Comparison of ENCODE assay signal across 1 cellular context in genomic region chr2:8515864-8516533, GRCh38.
A peak's percentile ranks its signal among the peaks of the same experiment; 100 is the strongest.
TF ChIP-seq lines count a peak whose summit lies in the region.

No MANE protein-coding gene starts in this region.

TF ChIP-seq in GM12878, 131 proteins besides CTCF, POLR2A, EP300 and RAD21 (continued from another document):
- TF ChIP-seq PBX3 (IDR thresholded peaks at IDR 0.05; ENCODE audit: insufficient replicate concordance, low read depth, low read length): peak; percentile 10
- no peak for TF ChIP-seq GABPA (IDR thresholded peaks at IDR 0.05; ENCODE audit: low read depth)
- TF ChIP-seq ESRRA (IDR thresholded peaks at IDR 0.05; ENCODE audit: low read length): 0 out of 2 replicates have a peak, but pooled peaks have one; percentile 41
- no peak for TF ChIP-seq JUND (IDR thresholded peaks at IDR 0.05; ENCODE audit: low read depth, low read length)
- peak; percentile 20 for TF ChIP-seq SP1 (IDR thresholded peaks at IDR 0.05; ENCODE audit: low read depth, low read length)
- TF ChIP-seq IRF4 (IDR thresholded peaks at IDR 0.05; ENCODE audit: low read depth, low read length): peak; percentile 37; the same call in 1 of the 2 replicates
- TF ChIP-seq MXI1 (IDR thresholded peaks at IDR 0.05; ENCODE audit: low read depth, low read length): peak; percentile 8; the same call in 1 of the 2 replicates
- TF ChIP-seq CEBPZ (IDR thresholded peaks at IDR 0.05; ENCODE audit: low read depth, low read length): no peak
- TF ChIP-seq MLLT1 (IDR thresholded peaks at IDR 0.05): peak; percentile 45; the same call in 1 of the 2 replicates
- no peak for TF ChIP-seq ASH2L (IDR thresholded peaks at IDR 0.05; ENCODE audit: borderline replicate concordance, low read depth)
- no peak for TF ChIP-seq RCOR1 (conservative IDR thresholded peaks at IDR 0.05; ENCODE audit: low read depth, low read length)
- TF ChIP-seq BACH1 (IDR thresholded peaks at IDR 0.05; ENCODE audit: borderline replicate concordance): no peak
- no peak for TF ChIP-seq ZNF592 (IDR thresholded peaks at IDR 0.05)
- no peak for TF ChIP-seq PRDM15 (CRISPR knock-in tag; IDR thresholded peaks at IDR 0.05)
- no peak for TF ChIP-seq BMI1 (IDR thresholded peaks at IDR 0.05; ENCODE audit: borderline replicate concordance)
- TF ChIP-seq EGR1 (IDR thresholded peaks at IDR 0.05; ENCODE audit: borderline replicate concordance in 1 of 2, low read depth in 2 of 2, low read length in 2 of 2): 0 out of 3 replicates have a peak, but pooled peaks of 1 of the 2 experiments have one; percentile 31
- TF ChIP-seq RB1 (IDR thresholded peaks at IDR 0.05; ENCODE audit: borderline replicate concordance): peak; percentile 67; the same call in 1 of the 2 replicates
- no peak for TF ChIP-seq EZH2 (IDR thresholded peaks at IDR 0.05; ENCODE audit: borderline replicate concordance, control insufficient read depth, low read depth, low read length)
- 0 out of 2 replicates have a peak, but pooled peaks have one; percentile 31 for TF ChIP-seq MTA3 (IDR thresholded peaks at IDR 0.05; ENCODE audit: borderline replicate concordance, low read length)
- TF ChIP-seq RELB (IDR thresholded peaks at IDR 0.05; ENCODE audit: low read depth): peak; percentile 75
- TF ChIP-seq CBFB (IDR thresholded peaks at IDR 0.05; ENCODE audit: low read depth): peak; percentile 51
- TF ChIP-seq ZNF217 (IDR thresholded peaks at IDR 0.05): no peak
- TF ChIP-seq HDAC2 (IDR thresholded peaks at IDR 0.05): no peak
- no peak for TF ChIP-seq IRF5 (IDR thresholded peaks at IDR 0.05; ENCODE audit: borderline replicate concordance)
- peak; percentile 81 for TF ChIP-seq RUNX3 (IDR thresholded peaks at IDR 0.05; ENCODE audit: low read length)
- peak; percentile 84 for TF ChIP-seq SPI1 (IDR thresholded peaks at IDR 0.05; ENCODE audit: borderline replicate concordance, insufficient read depth, low read depth, low read length)
- TF ChIP-seq WRNIP1 (IDR thresholded peaks at IDR 0.05; ENCODE audit: borderline replicate concordance, low read depth, low read length): no peak
- TF ChIP-seq RBBP5 (conservative IDR thresholded peaks at IDR 0.05): no peak
- peak; percentile 71; the same call in 1 of the 2 replicates for TF ChIP-seq PAX5 (IDR thresholded peaks at IDR 0.05; ENCODE audit: borderline replicate concordance, low read depth, low read length)
- peak; percentile 69 for TF ChIP-seq BCL3 (IDR thresholded peaks at IDR 0.05; ENCODE audit: borderline replicate concordance, insufficient read depth, low read depth, low read length, poor library complexity, severe bottlenecking)
- no peak for TF ChIP-seq POLR2AphosphoS2 (IDR thresholded peaks at IDR 0.05; ENCODE audit: low read depth, low read length)
- no peak for TF ChIP-seq SIN3A (IDR thresholded peaks at IDR 0.05; ENCODE audit: low read depth, low read length)
- no peak for TF ChIP-seq NRF1 (conservative IDR thresholded peaks at IDR 0.05; ENCODE audit: low read depth, low read length)
- TF ChIP-seq ZNF207 (IDR thresholded peaks at IDR 0.05; ENCODE audit: borderline replicate concordance): 0 out of 2 replicates have a peak, but pooled peaks have one; percentile 25
- TF ChIP-seq JUNB (IDR thresholded peaks at IDR 0.05): peak; percentile 74
TF ChIP-seq in GM12878: peak in this region for 42.
